ENCODE assay signal across 18 cellular contexts in the genomic region with DNA sequence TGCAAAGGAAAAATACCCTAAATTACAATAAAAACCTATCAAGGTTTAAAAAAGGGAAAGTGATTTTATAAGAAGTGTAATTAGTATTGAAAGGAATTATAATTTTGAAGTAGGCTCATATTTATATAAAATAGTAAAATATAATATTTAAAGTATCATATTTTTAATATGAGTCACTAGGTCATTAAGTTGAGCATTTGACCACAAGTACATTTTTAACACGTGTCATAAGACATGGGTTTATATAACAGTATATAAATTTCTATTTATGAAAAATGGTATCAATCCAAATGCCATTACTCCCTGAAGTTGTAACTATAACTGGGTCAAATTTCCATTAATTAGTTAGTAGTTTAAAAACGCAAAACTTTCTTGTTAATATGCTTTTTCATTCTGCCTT.
A peak's percentile ranks its signal among the peaks of the same experiment; 100 is the strongest.
DNase-seq lines count a peak whose midpoint lies in the region; ATAC-seq and TF ChIP-seq lines count a peak whose summit lies in the region.
"Had no signal": no experiment of that assay in that cellular context is flagged by ENCODE, and none has a peak within 500 bp of the region (broad histone marks: within the 10 kb centered on the region; RNA-seq: fewer than 3 reads in every experiment).

No MANE protein-coding gene starts in this region.

- WGBS in right lobe of liver (ENCODE audit: insufficient coverage, low coverage, low lambda C conversion rate, missing lambda C conversion rate), result 39% methylated on average over 2 of the region's 2 CpGs

- TF ChIP-seq POLR2A in right lobe of liver (IDR thresholded peaks at IDR 0.05), result no peak

- POLR2A ChIA-PET in PC-3 (lab: Charles Lee; ENCODE audit: unreplicated experiment), result no interaction called here

- 0 out of 2 replicates have a peak, but pooled peaks cover 3% of the 10 kb centered on the region for H3K4me1 ChIP-seq in PC-3 (ENCODE audit: insufficient read depth, low read length)
- H3K4me1 ChIP-seq in osteoblast (ENCODE audit: insufficient read depth, low read length), result no peaks in the 10 kb centered on the region
- H3K4me1 ChIP-seq in right lobe of liver, result no peaks in the 10 kb centered on the region
- H3K4me1 ChIP-seq: BLaER1, SJSA1 had no signal

- H3K79me2 ChIP-seq in PC-3 (ENCODE audit: low read length), result no peaks in the 10 kb centered on the region
- no peaks in the 10 kb centered on the region for H3K79me2 ChIP-seq in osteoblast (ENCODE audit: insufficient read depth, low read length)

- no peak overlapping the region for H2AFZ ChIP-seq in PC-3 (ENCODE audit: low read length)
- H2AFZ ChIP-seq in osteoblast (ENCODE audit: low read length), result no peak overlapping the region

- H3K9me3 ChIP-seq in PC-3 (ENCODE audit: low read length) (no peaks in the 10 kb centered on the region), osteoblast (ENCODE audit: low read depth, low read length) (no peaks in the 10 kb centered on the region), right lobe of liver (no peaks in the 10 kb centered on the region)
- H3K9me3 ChIP-seq: SJSA1 had no signal

- H3K4me3 ChIP-seq in PC-3 (ENCODE audit: low read length) (no peak overlapping the region), choroid plexus epithelial cell (ENCODE audit: low read depth, low read length) (no peak overlapping the region), osteoblast (ENCODE audit: insufficient read depth, low read length) (no peak overlapping the region), right lobe of liver (no peak overlapping the region)
- H3K4me3 ChIP-seq: BLaER1, SJSA1 had no signal

- H3K36me3 ChIP-seq in PC-3 (ENCODE audit: low read depth, low read length) (no peaks in the 10 kb centered on the region), osteoblast (ENCODE audit: insufficient read depth, low read length) (no peaks in the 10 kb centered on the region), right lobe of liver (no peaks in the 10 kb centered on the region)
- H3K36me3 ChIP-seq: BLaER1, SJSA1 had no signal

- no peak for ATAC-seq in PC-3
- no peak for ATAC-seq in right lobe of liver
- no peak for ATAC-seq in GM21447 (IDR thresholded peaks at IDR 0.05; ENCODE audit: unreplicated experiment)
- ATAC-seq in GM21390 (IDR thresholded peaks at IDR 0.05; ENCODE audit: unreplicated experiment), result no peak
- ATAC-seq: CD8-positive, alpha-beta T cell had no signal

- H3K27me3 ChIP-seq in PC-3 (ENCODE audit: low read length), result peaks cover 25% of the 10 kb centered on the region
- H3K27me3 ChIP-seq in osteoblast (ENCODE audit: insufficient read depth, low read length), result no peaks in the 10 kb centered on the region
- H3K27me3 ChIP-seq in right lobe of liver, result no peaks in the 10 kb centered on the region
- H3K27me3 ChIP-seq: BLaER1, SJSA1 had no signal

- BruUV-seq in PC-3 (replicated peaks; lab: Mats Ljungman, UMichigan), result no TSS peak

- DNase-seq in EL, result peak; percentile 27
- peak; percentile 20 for DNase-seq in PC-3
- DNase-seq in choroid plexus epithelial cell (ENCODE audit: low read depth), result peak; percentile 56
- DNase-seq in osteoblast (ENCODE audit: insufficient read length, low spot score, missing footprints), result peak; percentile 29
- DNase-seq in right lobe of liver, result no peak
- no peak for DNase-seq in LoVo (ENCODE audit: low spot score)
- DNase-seq: CD8-positive, alpha-beta T cell; DMS79; GF-D8; NCI-H1436; NCI-H2029 treated with DMSO at 0.1 percent for 48 hours; NCI-H2171 treated with DMSO at 0.1 percent for 48 hours; NCI-H446 treated with DMSO at 0.1 percent for 48 hours; OCI-M1 had no signal

- H3K27ac ChIP-seq in PC-3 (ENCODE audit: low read length) (no peak overlapping the region), osteoblast (ENCODE audit: low read depth, low read length) (no peak overlapping the region), right lobe of liver (no peak overlapping the region)
- H3K27ac ChIP-seq: BLaER1, SJSA1 had no signal

- H3K4me2 ChIP-seq in PC-3 (ENCODE audit: low read length) (no peak overlapping the region), osteoblast (ENCODE audit: insufficient read depth, low read length) (no peak overlapping the region)
- H3K4me2 ChIP-seq: BLaER1 had no signal

- no peaks in the 10 kb centered on the region for H3K9me2 ChIP-seq in PC-3 (replicated peaks; ENCODE audit: low read length)

- H4K20me1 ChIP-seq in PC-3 (ENCODE audit: low read length), result no peaks in the 10 kb centered on the region
- H4K20me1 ChIP-seq in osteoblast (ENCODE audit: insufficient read depth, low read length), result no peaks in the 10 kb centered on the region
- H4K20me1 ChIP-seq: BLaER1 had no signal

- no peak overlapping the region for H3K9ac ChIP-seq in PC-3 (ENCODE audit: low read length)
- H3K9ac ChIP-seq: BLaER1 had no signal

- H3F3A ChIP-seq in PC-3 (ENCODE audit: low read length, unreplicated experiment), result no peaks in the 10 kb centered on the region

- intact Hi-C loops in PC-3 (cut with micrococcal nuclease) (no loop called here), right lobe of liver (cut with DNase I) (no loop called here)

- TF ChIP-seq CTCF in PC-3 (conservative IDR thresholded peaks at IDR 0.05; ENCODE audit: low read depth, low read length) (no peak), choroid plexus epithelial cell (conservative IDR thresholded peaks at IDR 0.05; ENCODE audit: low read depth, low read length) (no peak), osteoblast (IDR thresholded peaks at IDR 0.05; ENCODE audit: extremely low read depth, low read depth, low read length) (no peak), right lobe of liver (IDR thresholded peaks at IDR 0.05) (no peak)

- CTCF ChIA-PET in PC-3 (lab: Charles Lee), result no interaction called here

Comparison
In these comparisons a context has a peak if more than half of its experiments do, and no peak if none do; other contexts are left out.
1. DNase-seq: peak in EL (single experiment), PC-3 (single experiment), choroid plexus epithelial cell (single experiment) and osteoblast (single experiment); none in right lobe of liver (0 of 3) and LoVo (single experiment).